ENCODE assay signal across 24 cellular contexts in the genomic region with DNA sequence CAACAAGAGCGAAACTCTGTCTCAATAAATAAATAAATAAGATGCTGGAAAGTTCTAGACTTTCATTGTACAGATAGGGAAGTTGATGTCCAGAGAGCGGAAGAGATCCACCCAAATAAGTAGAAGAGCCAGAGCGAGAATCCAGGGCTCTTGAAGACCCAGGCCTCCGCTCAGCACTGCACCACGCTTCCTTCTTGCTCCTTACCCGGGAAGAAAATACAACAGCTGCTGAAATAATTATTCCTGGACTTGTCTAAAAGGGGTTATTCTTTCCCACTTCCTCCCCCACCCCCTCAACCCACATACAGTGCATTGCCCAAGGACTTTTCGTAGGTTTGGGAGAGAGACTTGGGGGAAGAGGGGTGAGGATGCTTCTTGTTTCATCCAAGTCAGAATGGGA. TPM values are rescaled to one million over a fixed set of nuclear protein-coding genes. Genes with fewer than 3 reads are reported as not detected.
DNase-seq lines count a peak whose midpoint lies in the region; ATAC-seq and TF ChIP-seq lines count a peak whose summit lies in the region.
"Had no signal": no experiment of that assay in that cellular context is flagged by ENCODE, and none has a peak within 500 bp of the region (broad histone marks: within the 10 kb centered on the region; RNA-seq: fewer than 3 reads in every experiment).

No MANE protein-coding gene starts in this region.

- H3K4me3 Mint-ChIP-seq in CD14-positive monocyte: no peak overlapping the region

- no peaks in the 10 kb centered on the region for H3K9me3 ChIP-seq in SJCRH30 (replicated peaks)
- H3K9me3 ChIP-seq in lower lobe of right lung: no peaks in the 10 kb centered on the region
- no peaks in the 10 kb centered on the region for H3K9me3 ChIP-seq in skeletal muscle tissue (ENCODE audit: control insufficient read depth in 3 of 3, low read length in 3 of 3)

- peaks cover 2 to 6% (median 3%) of the 10 kb centered on the region in 3 donors for H3K27me3 Mint-ChIP-seq in CD14-positive monocyte (ENCODE audit: low read depth in 3 of 3)

- H3K27ac ChIP-seq in SJCRH30 (peak overlapping the region; percentile 59), lower lobe of right lung (no peak overlapping the region), skeletal muscle tissue (ENCODE audit: low read depth, low read length) (peak overlapping the region; percentile 25), foreskin keratinocyte (no peak overlapping the region)
- H3K27ac ChIP-seq: C4-2B, HL-60 had no signal

- peak overlapping the region; percentile 54 to 87 (median 78) for H3K27ac Mint-ChIP-seq in CD14-positive monocyte

- no peaks in the 10 kb centered on the region for H3K36me3 ChIP-seq in SJCRH30
- H3K36me3 ChIP-seq in lower lobe of right lung: no peaks in the 10 kb centered on the region
- no peaks in the 10 kb centered on the region for H3K36me3 ChIP-seq in skeletal muscle tissue (ENCODE audit: control insufficient read depth in 3 of 3, insufficient read depth in 3 of 3, low read length in 3 of 3)

- H3K4me1 ChIP-seq in SJCRH30: peaks cover 31% of the 10 kb centered on the region
- H3K4me1 ChIP-seq in lower lobe of right lung: peaks cover 22% of the 10 kb centered on the region
- peaks cover 3 to 4% (median 4%) of the 10 kb centered on the region in 3 donors for H3K4me1 ChIP-seq in skeletal muscle tissue (ENCODE audit: control insufficient read depth in 3 of 3, insufficient read depth in 3 of 3, low read length in 3 of 3)
- H3K4me1 ChIP-seq in foreskin keratinocyte: peaks cover 5% of the 10 kb centered on the region

- H3K9ac ChIP-seq in skeletal muscle tissue (ENCODE audit: low read depth in 1 of 3, low read length in 3 of 3): no peak overlapping the region

- peaks cover 0 to 1% of the 10 kb centered on the region in 2 donors for H3K36me3 Mint-ChIP-seq in CD14-positive monocyte

- TF ChIP-seq CTCF in CD14-positive monocyte (IDR thresholded peaks at IDR 0.05) (no peak), lower lobe of right lung (IDR thresholded peaks at IDR 0.05) (no peak), foreskin keratinocyte (conservative IDR thresholded peaks at IDR 0.05) (no peak)

- no peak for DNase-seq in CD14-positive monocyte (ENCODE audit: low spot score)
- DNase-seq in SJCRH30: peak; percentile 50 to 75
- DNase-seq in lower lobe of right lung: peak; percentile 46
- DNase-seq in foreskin keratinocyte: no peak
- DNase-seq in effector CD8-positive, alpha-beta T cell (lab: John Stamatoyannopoulos, UW): no peak
- DNase-seq in middle frontal gyrus (ENCODE audit: extremely low spot score, low spot score): no peak
- DNase-seq: AML-193, DMS 273 treated with DMSO at 0.1 percent for 48 hours, DND-41, HCEC 1CT, NCI-H1092, NCI-H1436, NCI-H2029 treated with DMSO at 0.1 percent for 48 hours, NCI-H226, NCI-H510A treated with DMSO at 0.1 percent for 48 hours had no signal

- peak in 1 of 2 donors; percentile 46 for ATAC-seq in lower lobe of right lung
- no peak for ATAC-seq in foreskin keratinocyte
- ATAC-seq: HepG2, K562, Right ventricle myocardium inferior had no signal

- H3K4me3 ChIP-seq in SJCRH30: no peak overlapping the region
- H3K4me3 ChIP-seq in lower lobe of right lung: no peak overlapping the region
- no peak overlapping the region for H3K4me3 ChIP-seq in skeletal muscle tissue (ENCODE audit: low read length in 3 of 3)
- H3K4me3 ChIP-seq: K562 had no signal

- peaks cover 34% of the 10 kb centered on the region for H3K4me1 Mint-ChIP-seq in CD14-positive monocyte

- intact Hi-C loops in CD14-positive monocyte (cut with micrococcal nuclease): no loop called here
- intact Hi-C loops in lower lobe of right lung (cut with DNase I): no loop called here

- H3K27me3 ChIP-seq in SJCRH30 (no peaks in the 10 kb centered on the region), lower lobe of right lung (ENCODE audit: low read depth) (no peaks in the 10 kb centered on the region), skeletal muscle tissue (ENCODE audit: control insufficient read depth in 3 of 3, insufficient read depth in 3 of 3, low read length in 3 of 3) (peaks cover 0 to 6% (median 0%) of the 10 kb centered on the region in 3 donors), foreskin keratinocyte (peaks cover 4% of the 10 kb centered on the region)

- H3K9me3 Mint-ChIP-seq in CD14-positive monocyte: no peaks in the 10 kb centered on the region

RNA-seq across cellular contexts. Expression of a gene that starts 26.7 kb away (rescaled TPM):
- 10 to 100 TPM; 86.1 to 94.4 TPM for polyA plus RNA-seq in CD14-positive monocyte
- 47.0 and 64.2 TPM in 2 replicates for total RNA-seq in SJCRH30 (2014; rRNA removed; shearing (Covaris generic))
- 161 TPM for total RNA-seq in lower lobe of right lung
- total RNA-seq in skeletal muscle tissue: 59.0 TPM
- total RNA-seq in foreskin keratinocyte: 75.7 and 83.6 TPM in 2 replicates
- 77.6 and 80.9 TPM in 2 replicates for polyA plus RNA-seq in foreskin keratinocyte

RNA-seq across cellular contexts. Expression of a gene that starts 39.9 kb away (rescaled TPM):
- polyA plus RNA-seq in CD14-positive monocyte (not detected), foreskin keratinocyte (not detected in 2 replicates)
- not detected in 2 replicates for total RNA-seq in SJCRH30 (2014; rRNA removed; shearing (Covaris generic))
- total RNA-seq in lower lobe of right lung (48.1 TPM), skeletal muscle tissue (not detected), foreskin keratinocyte (not detected in 2 replicates)
- total RNA-seq: A172, K562, Right ventricle myocardium inferior, SK-MEL-5 had no signal
- polyA plus RNA-seq: AG04450 had no signal

RNA-seq across cellular contexts. Expression of a gene that starts 40.0 kb away (rescaled TPM):
- 10 to 100 TPM in 1 of 2 donors, 1 to 10 TPM in 1; 6.9 to 12.2 TPM for polyA plus RNA-seq in CD14-positive monocyte
- 0.32 TPM in 1 of 2 replicates, not detected in the other for total RNA-seq in SJCRH30 (2014; rRNA removed; shearing (Covaris generic))
- 22.9 TPM for total RNA-seq in lower lobe of right lung
- 39.7 TPM for total RNA-seq in skeletal muscle tissue
- 16.8 and 18.0 TPM in 2 replicates for total RNA-seq in foreskin keratinocyte
- 18.3 and 23.3 TPM in 2 replicates for polyA plus RNA-seq in foreskin keratinocyte

RNA-seq across cellular contexts. Expression of a gene that starts 50.6 kb away (rescaled TPM):
- polyA plus RNA-seq in CD14-positive monocyte: 1 to 10 TPM; 2.8 to 7.1 TPM
- 75.1 and 78.1 TPM in 2 replicates for total RNA-seq in SJCRH30 (2014; rRNA removed; shearing (Covaris generic))
- total RNA-seq in lower lobe of right lung: 162 TPM
- total RNA-seq in skeletal muscle tissue: 93.4 TPM
- total RNA-seq in foreskin keratinocyte: 106 and 116 TPM in 2 replicates
- polyA plus RNA-seq in foreskin keratinocyte: 58.7 and 62.8 TPM in 2 replicates

RNA-seq across cellular contexts. Expression of a gene that starts 56.2 kb away (rescaled TPM):
- polyA plus RNA-seq in CD14-positive monocyte (10 to 100 TPM; 29.7 to 34.2 TPM), foreskin keratinocyte (22.3 and 23.6 TPM in 2 replicates)
- total RNA-seq in SJCRH30 (2014; rRNA removed; shearing (Covaris generic)): 9.7 and 10.4 TPM in 2 replicates
- total RNA-seq in lower lobe of right lung (29.2 TPM), skeletal muscle tissue (12.0 TPM), foreskin keratinocyte (40.3 and 43.8 TPM in 2 replicates)

Comparison
In these comparisons a context has a peak if more than half of its experiments do, and no peak if none do; other contexts are left out.
1. DNase-seq: peak in SJCRH30 (2 of 2) and lower lobe of right lung (single experiment); none in CD14-positive monocyte (single experiment), foreskin keratinocyte (0 of 2), effector CD8-positive, alpha-beta T cell (single experiment) and middle frontal gyrus (single experiment).
2. H3K27ac ChIP-seq: peak in SJCRH30 (single experiment) and skeletal muscle tissue (single experiment); none in lower lobe of right lung (single experiment) and foreskin keratinocyte (single experiment).
3. RNA of a gene that starts 39.9 kb away (total RNA-seq): 48.1 TPM in lower lobe of right lung (single experiment); not detected in SJCRH30, not detected in skeletal muscle tissue (single experiment) and not detected in foreskin keratinocyte; every median in the first group is over 10 times any median in the second.
4. RNA of a gene that starts 40.0 kb away (total RNA-seq): 39.7 TPM in skeletal muscle tissue (single experiment), 22.9 TPM in lower lobe of right lung (single experiment) and 16.8 to 18.0 TPM in foreskin keratinocyte; 0.32 TPM in SJCRH30; every median in the first group is over 10 times any median in the second.